33 cellular contexts compared by ENCODE assay signal in the genomic region with DNA sequence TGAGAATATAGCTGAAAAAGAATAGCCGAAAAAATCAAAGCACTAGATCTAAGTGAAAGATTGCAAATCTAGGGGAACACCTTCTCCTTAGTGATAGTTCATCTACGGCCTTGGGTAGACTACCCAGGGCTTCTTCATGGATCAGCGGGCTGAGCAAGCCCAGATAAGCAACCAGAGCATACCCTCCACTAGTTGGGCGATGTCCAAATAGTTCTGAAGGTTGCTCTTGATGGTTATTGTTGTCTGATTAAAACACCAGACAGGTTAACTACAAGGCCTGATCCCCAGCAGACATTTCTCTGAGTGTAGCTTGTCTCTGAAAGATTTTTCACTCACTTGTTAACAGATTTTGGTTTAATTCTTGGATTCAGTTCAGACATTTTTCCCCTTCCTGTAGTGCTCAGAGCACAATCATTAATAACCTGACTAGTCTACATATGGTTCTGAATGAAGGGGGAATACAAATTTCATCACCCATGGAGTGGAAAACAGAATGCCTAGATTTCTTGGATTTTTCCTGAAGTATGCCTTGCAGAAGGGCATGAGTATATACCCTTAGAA.
DNase-seq lines count a peak whose midpoint lies in the region; ATAC-seq and TF ChIP-seq lines count a peak whose summit lies in the region.
"Had no signal": no experiment of that assay in that cellular context is flagged by ENCODE, and none has a peak within 500 bp of the region (broad histone marks: within the 10 kb centered on the region; RNA-seq: fewer than 3 reads in every experiment).

No MANE protein-coding gene starts in this region.

- no peak overlapping the region for H3K4ac ChIP-seq in trophoblast cell (ENCODE audit: low read depth, low read length)

- H3K4me3 ChIP-seq in trophoblast cell (ENCODE audit: low read depth, low read length) (no peak overlapping the region), Peyer's patch (no peak overlapping the region)
- H3K4me3 ChIP-seq: cardiac muscle cell, heart right ventricle, SJSA1, upper lobe of left lung had no signal

- peak overlapping the region; percentile 66 for H2BK120ac ChIP-seq in trophoblast cell (ENCODE audit: insufficient read depth, low read length, poor library complexity)

- no peak overlapping the region for H3K9ac ChIP-seq in trophoblast cell (ENCODE audit: low read length)

- peak overlapping the region; percentile 69 for H2AK5ac ChIP-seq in trophoblast cell (ENCODE audit: low read length)

- ATAC-seq in GM21360 (IDR thresholded peaks at IDR 0.05; ENCODE audit: unreplicated experiment) (no peak), HG03442 (IDR thresholded peaks at IDR 0.05; ENCODE audit: unreplicated experiment) (no peak)
- ATAC-seq: CD8-positive, alpha-beta T cell; heart right ventricle; stimulated activated effector memory CD8-positive, alpha-beta T cell treated with anti-CD3 and anti-CD28 coated beads, Interleukin-12 subunit alpha, Interleukin-12 subunit beta, amount 100 ng/mL, for 72 hours had no signal

- H4K91ac ChIP-seq in trophoblast cell (ENCODE audit: low read depth, low read length): peak overlapping the region; percentile 37

- WGBS in trophoblast cell (ENCODE audit: extremely low coverage, insufficient coverage, insufficient read length): no CpG with 5 or more reads among the region's 4 CpGs

- H3K14ac ChIP-seq in trophoblast cell (ENCODE audit: low read length): peak overlapping the region; percentile 56

- H3K4me2 ChIP-seq in trophoblast cell (ENCODE audit: low read length): no peak overlapping the region

- H2AFZ ChIP-seq in trophoblast cell (ENCODE audit: insufficient read depth, low read length, poor library complexity): no peak overlapping the region

- no peaks in the 10 kb centered on the region for H3K79me2 ChIP-seq in trophoblast cell (ENCODE audit: control insufficient read depth, insufficient read depth, low read length, poor library complexity)

- H3K23ac ChIP-seq in trophoblast cell (ENCODE audit: low read length): no peak overlapping the region

- H3K4me1 ChIP-seq in trophoblast cell (ENCODE audit: control insufficient read depth in 1 of 2, insufficient read depth in 2 of 2, low read length in 2 of 2): peaks cover 0 to 2% of the 10 kb centered on the region in 2 experiments
- no peaks in the 10 kb centered on the region for H3K4me1 ChIP-seq in Peyer's patch

- peak overlapping the region; percentile 64 for H2BK12ac ChIP-seq in trophoblast cell (ENCODE audit: low read length)

- TF ChIP-seq CTCF in Peyer's patch (IDR thresholded peaks at IDR 0.05): no peak

- no peak overlapping the region for H3K18ac ChIP-seq in trophoblast cell (ENCODE audit: low read length)

- H3K27ac ChIP-seq in epithelial cell of prostate: peak overlapping the region; percentile 89
- no peak overlapping the region for H3K27ac ChIP-seq in trophoblast cell (ENCODE audit: low read depth, low read length)
- H3K27ac ChIP-seq in Peyer's patch: no peak overlapping the region
- H3K27ac ChIP-seq: cardiac muscle cell, foreskin keratinocyte, heart right ventricle, neutrophil, SJSA1, upper lobe of left lung, WERI-Rb-1 had no signal

- no peaks in the 10 kb centered on the region for H3K79me1 ChIP-seq in trophoblast cell (ENCODE audit: low read length)

- H3K27me3 ChIP-seq in trophoblast cell (ENCODE audit: insufficient read depth, low read length) (no peaks in the 10 kb centered on the region), Peyer's patch (no peaks in the 10 kb centered on the region)
- H3K27me3 ChIP-seq: cardiac muscle cell, foreskin keratinocyte, heart right ventricle, neutrophil, SJSA1, upper lobe of left lung had no signal

- in situ Hi-C loops in ACHN (cut with HindIII; ENCODE audit: low pct_ligation_motif_present, low pct_unique_long_range_greater_than_20kb, low sequenced_read_pairs): no loop called here

- H4K8ac ChIP-seq in trophoblast cell (ENCODE audit: low read depth, low read length): no peak overlapping the region

- no peaks in the 10 kb centered on the region for H3K36me3 ChIP-seq in trophoblast cell (ENCODE audit: control insufficient read depth in 1 of 2, insufficient read depth in 2 of 2, low read length in 2 of 2)
- no peaks in the 10 kb centered on the region for H3K36me3 ChIP-seq in Peyer's patch
- H3K36me3 ChIP-seq: cardiac muscle cell, heart right ventricle, neutrophil, SJSA1, upper lobe of left lung, WERI-Rb-1 had no signal

- no peak for TF ChIP-seq POLR2A in Peyer's patch (IDR thresholded peaks at IDR 0.05)

- peak; percentile 23 for DNase-seq in ACHN
- peak; percentile 13 for DNase-seq in NCI-H446 treated with DMSO at 0.1 percent for 48 hours (lab: John Stamatoyannopoulos, UW)
- DNase-seq in epithelial cell of prostate (ENCODE audit: low read depth, low spot score): no peak
- DNase-seq in trophoblast cell: peak; percentile 26 to 65
- DNase-seq in Peyer's patch: no peak
- DNase-seq in amygdala (lab: John Stamatoyannopoulos, UW): no peak
- DNase-seq: activated CD4-positive, alpha-beta T cell treated with anti-CD3 and anti-CD28 coated beads for 48 hours; activated T-cell treated with anti-CD3 and anti-CD28 coated beads for 4 hours; CD8-positive, alpha-beta T cell; DMS 273 treated with DMSO at 0.1 percent for 48 hours; effector memory CD4-positive, alpha-beta T cell; heart right ventricle; Kasumi-1; kidney; midbrain; naive B cell; NCI-H1436 treated with DMSO at 0.1 percent for 48 hours; NCI-H2107; NCI-H82; RPMI8226; stimulated activated CD4-positive, alpha-beta T cell treated with anti-CD3 and anti-CD28 coated beads, Interleukin-15, amount 100 ng/mL, for 24 hours; stimulated activated CD4-positive, alpha-beta T cell treated with anti-CD3 and anti-CD28 coated beads, Interleukin-4, amount 100 ng/mL, for 4 hours; substantia nigra; T-helper 9 cell; upper lobe of left lung; WERI-Rb-1 had no signal

- peak overlapping the region; percentile 27 for H2BK5ac ChIP-seq in trophoblast cell (ENCODE audit: low read depth, low read length, poor library complexity)

- H3K9me3 ChIP-seq in trophoblast cell (ENCODE audit: insufficient read depth, low read depth, low read length) (peaks cover 1% of the 10 kb centered on the region), Peyer's patch (no peaks in the 10 kb centered on the region)
- H3K9me3 ChIP-seq: heart right ventricle, neutrophil, SJSA1, upper lobe of left lung had no signal

- no peak overlapping the region for H4K12ac ChIP-seq in trophoblast cell (ENCODE audit: low read depth, low read length)

Comparison
In these comparisons a context has a peak if more than half of its experiments do, and no peak if none do; other contexts are left out.
1. DNase-seq: peak in ACHN (single experiment), NCI-H446 treated with DMSO at 0.1 percent for 48 hours (single experiment) and trophoblast cell (2 of 2); none in epithelial cell of prostate (single experiment), Peyer's patch (0 of 3) and amygdala (0 of 56).